Comparison of ENCODE assay signal across 20 cellular contexts in genomic region chr1:149967041-149967440, GRCh38.
"Had no signal": no experiment of that assay in that cellular context is flagged by ENCODE, and none has a peak within 500 bp of the region (broad histone marks: within the 10 kb centered on the region; RNA-seq: fewer than 3 reads in every experiment).

No MANE protein-coding gene starts in this region.

- H3K36me3 ChIP-seq: uterus had no signal

- DNase-seq: activated CD4-positive, alpha-beta T cell treated with anti-CD3 and anti-CD28 coated beads, Interleukin-2, amount 50 U/mL, for 4 hours; activated CD8-positive, alpha-beta memory T cell treated with anti-CD3 and anti-CD28 coated beads, Interleukin-2, amount 10 ng/mL, durations not matched to agents 7 days and 5 days; activated effector memory CD4-positive, alpha-beta T cell treated with anti-CD3 and anti-CD28 coated beads, Interleukin-2, amount 50 U/mL, for 16 hours; activated T-cell treated with anti-CD3 and anti-CD28 coated beads, Interleukin-2, amount 50 U/mL, for 48 hours; caudate nucleus; esophagus squamous epithelium; hypothalamus; kidney glomerular epithelial cell; left ventricle myocardium superior; nucleus accumbens; posterior cingulate gyrus; stimulated activated CD4-positive, alpha-beta T cell treated with anti-CD3 and anti-CD28 coated beads, Interleukin-2, amount 100 ng/mL, for 48 hours; stimulated activated naive B cell treated with anti-CD40 and anti-IgM and Interleukin-4, amounts not matched to agents 10 μg/mL and 1 μg/mL and 100 μg/mL, for 72 hours; T-helper 9 cell; uterus had no signal

- ATAC-seq: activated CD4-positive, CD25-positive, alpha-beta regulatory T cell treated with anti-CD3 and anti-CD28 coated beads, Interleukin-2, amount 50 U/mL, for 24 hours; activated CD8-positive, alpha-beta memory T cell treated with anti-CD3 and anti-CD28 coated beads, Interleukin-2, amount 10 ng/mL, durations not matched to agents 7 days and 5 days; activated naive CD4-positive, alpha-beta T cell treated with anti-CD3 and anti-CD28 coated beads, Interleukin-2, amount 50 U/mL, for 72 hours; left ventricle myocardium superior; natural killer cell treated with Interleukin-12 subunit alpha and Interleukin-12 subunit beta and Interleukin-15 and Interleukin-18, amount 100 ng/mL, for 72 hours; stimulated activated naive B cell treated with anti-CD40 and anti-IgM and Interleukin-4, amounts not matched to agents 10 μg/mL and 1 μg/mL and 100 μg/mL, for 72 hours had no signal

- H3K4me3 ChIP-seq: coronary artery, esophagus squamous epithelium, tibial nerve, uterus had no signal

- H3K27me3 ChIP-seq: esophagus squamous epithelium, tibial nerve, uterus had no signal

- H3K4me1 ChIP-seq: uterus had no signal

- H3K27ac ChIP-seq: coronary artery, esophagus squamous epithelium, uterus had no signal
